Comparison of ENCODE assay signal across 17 cellular contexts in genomic region chr2:181454990-181455520, GRCh38. TPM values are rescaled to one million over a fixed set of nuclear protein-coding genes. Genes with fewer than 3 reads are reported as not detected.
A peak's percentile ranks its signal among the peaks of the same experiment; 100 is the strongest.
DNase-seq lines count a peak whose midpoint lies in the region; ATAC-seq, FAIRE-seq and TF ChIP-seq lines count a peak whose summit lies in the region.
"Had no signal": no experiment of that assay in that cellular context is flagged by ENCODE, and none has a peak within 500 bp of the region (broad histone marks: within the 10 kb centered on the region; RNA-seq: fewer than 3 reads in every experiment).

No MANE protein-coding gene starts in this region.

- peak overlapping the region; percentile 74 for H3K27ac Mint-ChIP-seq in activated naive CD4-positive, alpha-beta T cell treated with anti-CD3 and anti-CD28 coated beads, Interleukin-2, amount 10 ng/mL, durations not matched to agents 7 days and 5 days
- H3K27ac Mint-ChIP-seq in activated naive CD4-positive, alpha-beta T cell treated with anti-CD3 and anti-CD28 coated beads for 36 hours: no peak overlapping the region
- peak overlapping the region; percentile 94 for H3K27ac Mint-ChIP-seq in T-cell

- no peaks in the 10 kb centered on the region for H3K9me3 Mint-ChIP-seq in activated naive CD4-positive, alpha-beta T cell treated with anti-CD3 and anti-CD28 coated beads, Interleukin-2, amount 10 ng/mL, durations not matched to agents 7 days and 5 days
- no peaks in the 10 kb centered on the region for H3K9me3 Mint-ChIP-seq in activated naive CD4-positive, alpha-beta T cell treated with anti-CD3 and anti-CD28 coated beads for 36 hours
- H3K9me3 Mint-ChIP-seq in T-cell: no peaks in the 10 kb centered on the region
- H3K9me3 Mint-ChIP-seq: activated T-cell treated with anti-CD3 and anti-CD28 coated beads, Interleukin-2, amount 50 U/mL, for 4 hours; effector memory CD8-positive, alpha-beta T cell had no signal

- no peak for FAIRE-seq in endothelial cell of umbilical vein (lab: Jason Lieb, UNC)
- no peak for FAIRE-seq in RCC 7860 (lab: Jason Lieb, UNC)
- FAIRE-seq: keratinocyte had no signal

- no peak overlapping the region for H3K4me3 Mint-ChIP-seq in activated naive CD4-positive, alpha-beta T cell treated with anti-CD3 and anti-CD28 coated beads, Interleukin-2, amount 10 ng/mL, durations not matched to agents 7 days and 5 days
- H3K4me3 Mint-ChIP-seq in activated naive CD4-positive, alpha-beta T cell treated with anti-CD3 and anti-CD28 coated beads for 36 hours: no peak overlapping the region
- H3K4me3 Mint-ChIP-seq in T-cell: peak overlapping the region in 1 of 3 donors; percentile 94
- H3K4me3 Mint-ChIP-seq: activated T-cell treated with anti-CD3 and anti-CD28 coated beads, Interleukin-2, amount 50 U/mL, for 4 hours had no signal

- POLR2A ChIA-PET in T-cell (lab: Charles Lee) (interaction anchor here (0.6 to 0.9 kb wide), 2 partner anchors 16 to 209 kb away, joined by 3 to 7 read pairs; no protein-coding TSS in a partner anchor), endothelial cell of umbilical vein (lab: Charles Lee) (no interaction called here)

- dilution Hi-C loops in endothelial cell of umbilical vein (cut with MboI; ENCODE audit: extremely low pct_ligation_motif_present, low sequenced_read_pairs): no loop called here

- H3K4me3 ChIP-seq in endothelial cell of umbilical vein (replicated peaks in 1 of 3; ENCODE audit: insufficient read depth in 1 of 3, low read depth in 1 of 3, low read length in 3 of 3): no peak overlapping the region

- no peak overlapping the region for H3K4me2 ChIP-seq in endothelial cell of umbilical vein (ENCODE audit: insufficient read depth, low read length)

- H2AFZ ChIP-seq in endothelial cell of umbilical vein (ENCODE audit: low read depth, low read length): no peak overlapping the region

- CTCF ChIA-PET in activated naive CD4-positive, alpha-beta T cell treated with anti-CD3 and anti-CD28 coated beads, Interleukin-2, amount 10 ng/mL, durations not matched to agents 7 days and 5 days (lab: Charles Lee): interaction anchor here (0.6 to 10.2 kb wide), 12 partner anchors 12 to 350 kb away, joined by 3 to 105 read pairs (median 4); no protein-coding TSS in a partner anchor
- CTCF ChIA-PET in activated naive CD4-positive, alpha-beta T cell treated with anti-CD3 and anti-CD28 coated beads for 36 hours (lab: Charles Lee): interaction anchor here (0.6 to 9.6 kb wide), 7 partner anchors 12 to 350 kb away, joined by 3 to 71 read pairs (median 6); no protein-coding TSS in a partner anchor
- CTCF ChIA-PET in T-cell (lab: Charles Lee) (interaction anchor here in 1 of 2 donors (0.7 to 1.6 kb wide), 5 partner anchors 12 to 350 kb away, joined by 3 to 8 read pairs (median 4); no protein-coding TSS in a partner anchor), endothelial cell of umbilical vein (lab: Charles Lee) (interaction anchor here (0.7 to 3.3 kb wide), 4 partner anchors 12 to 1331 kb away, joined by 3 to 17 read pairs (median 4); no protein-coding TSS in a partner anchor)

- TF ChIP-seq POLR2A in endothelial cell of umbilical vein (IDR thresholded peaks at IDR 0.05; ENCODE audit: low read depth, low read length): no peak

- no peak for TF ChIP-seq CTCF in endothelial cell of umbilical vein (IDR thresholded peaks at IDR 0.05; ENCODE audit: extremely low read depth in 1 of 2, insufficient read depth in 1 of 2, low read depth in 1 of 2, low read length in 2 of 2)

- H3K4me1 Mint-ChIP-seq in activated naive CD4-positive, alpha-beta T cell treated with anti-CD3 and anti-CD28 coated beads, Interleukin-2, amount 10 ng/mL, durations not matched to agents 7 days and 5 days: peaks cover 35% of the 10 kb centered on the region
- peaks cover 31% of the 10 kb centered on the region for H3K4me1 Mint-ChIP-seq in activated naive CD4-positive, alpha-beta T cell treated with anti-CD3 and anti-CD28 coated beads for 36 hours (ENCODE audit: low read depth)
- H3K4me1 Mint-ChIP-seq in T-cell: peaks cover 36 to 50% (median 37%) of the 10 kb centered on the region in 3 donors

- no peak for DNase-seq in activated naive CD4-positive, alpha-beta T cell treated with anti-CD3 and anti-CD28 coated beads, Interleukin-2, amount 10 ng/mL, durations not matched to agents 7 days and 5 days
- DNase-seq in activated naive CD4-positive, alpha-beta T cell treated with anti-CD3 and anti-CD28 coated beads for 36 hours: no peak
- DNase-seq in T-cell: no peak
- no peak for DNase-seq in endothelial cell of umbilical vein (ENCODE audit: low read depth, low spot score)
- DNase-seq in NCI-H748 (lab: John Stamatoyannopoulos, UW; ENCODE audit: unreplicated experiment): no peak
- no peak for DNase-seq in RCC 7860 (ENCODE audit: low spot score)
- DNase-seq: ACHN; activated CD4-positive, CD25-positive, alpha-beta regulatory T cell treated with anti-CD3 and anti-CD28 coated beads, Interleukin-2, amount 50 U/mL, for 72 hours; activated T-cell treated with anti-CD3 and anti-CD28 coated beads, Interleukin-2, amount 50 U/mL, for 4 hours; anterior cingulate cortex; cerebellar nuclear complex; effector memory CD8-positive, alpha-beta T cell; NCI-H2029; stimulated activated naive CD4-positive, alpha-beta T cell treated with Interleukin-2 at 50 U/mL for 16 hours had no signal

- BruUV-seq in endothelial cell of umbilical vein (replicated peaks; lab: Mats Ljungman, UMichigan): no TSS peak

- no peaks in the 10 kb centered on the region for H3K79me2 ChIP-seq in endothelial cell of umbilical vein (ENCODE audit: control insufficient read depth, insufficient read depth, low read length)

- ATAC-seq in T-cell (replicated peaks in 1 of 4) (no peak), GM18873 (IDR thresholded peaks at IDR 0.05; ENCODE audit: low FRiP score, unreplicated experiment) (no peak), GM18858 (IDR thresholded peaks at IDR 0.05; ENCODE audit: unreplicated experiment) (no peak)
- ATAC-seq: activated T-cell treated with anti-CD3 and anti-CD28 coated beads, Interleukin-2, amount 50 U/mL, for 4 hours; effector memory CD8-positive, alpha-beta T cell had no signal

- H3K9me1 ChIP-seq in endothelial cell of umbilical vein (replicated peaks; ENCODE audit: control insufficient read depth, extremely low read depth, insufficient read depth, low read length): no peaks in the 10 kb centered on the region

- no peaks in the 10 kb centered on the region for H3K27me3 Mint-ChIP-seq in activated naive CD4-positive, alpha-beta T cell treated with anti-CD3 and anti-CD28 coated beads, Interleukin-2, amount 10 ng/mL, durations not matched to agents 7 days and 5 days
- H3K27me3 Mint-ChIP-seq in activated naive CD4-positive, alpha-beta T cell treated with anti-CD3 and anti-CD28 coated beads for 36 hours (ENCODE audit: low read depth): no peaks in the 10 kb centered on the region
- no peaks in the 10 kb centered on the region for H3K27me3 Mint-ChIP-seq in T-cell
- H3K27me3 Mint-ChIP-seq: effector memory CD8-positive, alpha-beta T cell had no signal

- peaks cover 30% of the 10 kb centered on the region for H3K36me3 Mint-ChIP-seq in activated naive CD4-positive, alpha-beta T cell treated with anti-CD3 and anti-CD28 coated beads, Interleukin-2, amount 10 ng/mL, durations not matched to agents 7 days and 5 days
- no peaks in the 10 kb centered on the region for H3K36me3 Mint-ChIP-seq in activated naive CD4-positive, alpha-beta T cell treated with anti-CD3 and anti-CD28 coated beads for 36 hours (ENCODE audit: low read depth)
- H3K36me3 Mint-ChIP-seq in T-cell: peaks cover 18% of the 10 kb centered on the region

- H4K20me1 ChIP-seq in endothelial cell of umbilical vein (replicated peaks; ENCODE audit: control insufficient read depth, extremely low read depth, insufficient read depth, low read length): no peaks in the 10 kb centered on the region

- no peaks in the 10 kb centered on the region for H3K36me3 ChIP-seq in endothelial cell of umbilical vein (ENCODE audit: control insufficient read depth in 2 of 2, extremely low read depth in 1 of 2, insufficient read depth in 2 of 2, low read length in 2 of 2)

- intact Hi-C loops in activated naive CD4-positive, alpha-beta T cell treated with anti-CD3 and anti-CD28 coated beads for 36 hours (cut with micrococcal nuclease): loop anchor here (5.0 kb wide), 1 partner anchor 33 kb away; no protein-coding TSS in a partner anchor
- intact Hi-C loops in endothelial cell of umbilical vein (cut with micrococcal nuclease): loop anchor here (5.0 kb wide), 1 partner anchor 677 kb away; no protein-coding TSS in a partner anchor

- H3K4me1 ChIP-seq in endothelial cell of umbilical vein (ENCODE audit: control insufficient read depth, extremely low read depth, insufficient read depth, low read length): peaks cover 7% of the 10 kb centered on the region

- H3K9me3 ChIP-seq in endothelial cell of umbilical vein (replicated peaks; ENCODE audit: control insufficient read depth, insufficient read depth, low read length): no peaks in the 10 kb centered on the region

- H3K9ac ChIP-seq in endothelial cell of umbilical vein (replicated peaks; ENCODE audit: extremely low read depth, insufficient read depth, low read length): no peak overlapping the region

- H3K27ac ChIP-seq in endothelial cell of umbilical vein (ENCODE audit: insufficient read depth, low read depth, low read length): no peak overlapping the region

- H3K27me3 ChIP-seq in endothelial cell of umbilical vein (ENCODE audit: control insufficient read depth in 2 of 2, insufficient read depth in 2 of 2, low read length in 2 of 2): peaks cover 15 to 50% of the 10 kb centered on the region in 2 experiments

TF ChIP-seq in endothelial cell of umbilical vein, 7 proteins besides CTCF, POLR2A, EP300 and RAD21 (continues in another document):
- TF ChIP-seq MYC (IDR thresholded peaks at IDR 0.05; ENCODE audit: low read depth, low read length): no peak
- TF ChIP-seq EZH2 (IDR thresholded peaks at IDR 0.05; ENCODE audit: borderline replicate concordance, low read depth, low read length, severe bottlenecking): peak; percentile 42
- no peak for TF ChIP-seq FOS (IDR thresholded peaks at IDR 0.05; ENCODE audit: borderline replicate concordance, insufficient read depth, low read length)
- TF ChIP-seq JUN (IDR thresholded peaks at IDR 0.05; ENCODE audit: borderline replicate concordance, insufficient read depth, insufficient read length, low read depth): no peak
- TF ChIP-seq POLR2AphosphoS5 (IDR thresholded peaks at IDR 0.05; ENCODE audit: insufficient read depth, low read depth, low read length): no peak

RNA-seq across cellular contexts. Expression of gene ITGA4, which starts 2.1 kb away (rescaled TPM):
- 10 to 100 TPM; 26.6 to 27.8 TPM for total RNA-seq in activated naive CD4-positive, alpha-beta T cell treated with anti-CD3 and anti-CD28 coated beads for 36 hours
- total RNA-seq in T-cell (100 to 1,000 TPM; 150 to 318 (median 255) TPM), endothelial cell of umbilical vein (2.8 TPM in 2 replicates)
- polyA plus RNA-seq in endothelial cell of umbilical vein: 1.5 and 1.7 TPM in 2 replicates
- polyA plus RNA-seq in endothelial cell of umbilical vein (2011; cell fraction: cytosol; rRNA removed): 1.4 and 1.6 TPM in 2 replicates
- 2.2 and 4.0 TPM in 2 replicates for polyA plus RNA-seq in endothelial cell of umbilical vein (2011; cell fraction: nucleus; rRNA removed)
- 10.1 and 11.8 TPM in 2 replicates for polyA plus RNA-seq in endothelial cell of umbilical vein (2012)
- polyA minus RNA-seq in endothelial cell of umbilical vein: 5.5 and 6.5 TPM in 2 replicates
- not detected for polyA minus RNA-seq in endothelial cell of umbilical vein (2011; cell fraction: cytosol; rRNA and poly(A)+ RNA removed)
- polyA minus RNA-seq in endothelial cell of umbilical vein (2011; cell fraction: nucleus; rRNA and poly(A)+ RNA removed): 5.2 and 9.7 TPM in 2 replicates

Comparison
In these comparisons a context has a peak if more than half of its experiments do, and no peak if none do; other contexts are left out.
1. RNA of gene ITGA4, which starts 2.1 kb away (total RNA-seq): 150 to 318 TPM in T-cell; 26.6 to 27.8 TPM in activated naive CD4-positive, alpha-beta T cell treated with anti-CD3 and anti-CD28 coated beads for 36 hours and 2.8 TPM in endothelial cell of umbilical vein; every median in the first group is over 4 times any median in the second.